Comparison of ENCODE assay signal across 2 cellular contexts in the genomic region with DNA sequence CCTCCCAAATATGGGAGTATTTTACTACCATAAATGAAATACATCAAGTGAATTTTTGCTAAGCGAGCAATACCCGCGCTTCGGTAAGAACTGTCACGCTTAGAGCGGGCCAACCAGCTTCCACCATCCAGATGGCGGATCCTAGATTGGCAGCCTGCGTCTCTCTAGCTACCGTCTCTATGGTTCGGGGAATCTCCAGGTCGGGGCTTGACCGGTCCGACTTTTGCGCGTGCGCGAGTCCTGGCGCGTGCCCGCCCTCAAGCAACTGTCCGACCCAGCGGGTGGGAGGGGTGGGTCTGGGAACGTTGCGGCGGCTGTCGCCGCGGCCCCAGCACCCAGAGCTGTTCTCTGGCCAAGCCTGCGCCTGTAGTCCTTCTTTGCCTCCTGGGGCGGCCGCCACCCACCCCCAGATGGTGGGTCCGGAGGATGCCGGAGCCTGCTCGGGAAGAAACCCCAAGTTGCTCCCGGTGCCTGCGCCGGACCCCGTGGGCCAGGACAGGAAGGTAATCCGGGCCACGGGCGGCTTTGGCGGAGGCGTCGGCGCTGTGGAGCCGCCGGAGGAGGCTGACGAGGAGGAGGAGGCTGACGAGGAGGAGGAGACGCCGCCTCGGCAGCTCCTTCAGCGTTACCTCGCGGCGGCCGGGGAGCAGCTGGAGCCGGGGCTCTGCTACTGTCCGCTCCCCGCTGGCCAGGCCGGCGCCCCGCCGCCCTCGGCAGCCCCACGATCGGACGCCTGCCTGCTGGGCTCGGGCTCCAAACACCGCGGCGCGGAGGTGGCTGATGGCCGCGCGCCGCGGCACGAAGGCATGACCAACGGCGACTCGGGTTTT.
TF ChIP-seq lines count a peak whose summit lies in the region.

A gene (plus strand): TSS at position 338 of the 830 bp plus-strand sequence. CDS start 73 bp downstream, at position 411.

TF ChIP-seq in HEK293, 187 proteins besides CTCF, POLR2A, EP300 and RAD21 (continued from another document and continues in another):
- TF ChIP-seq, protein P1, sequence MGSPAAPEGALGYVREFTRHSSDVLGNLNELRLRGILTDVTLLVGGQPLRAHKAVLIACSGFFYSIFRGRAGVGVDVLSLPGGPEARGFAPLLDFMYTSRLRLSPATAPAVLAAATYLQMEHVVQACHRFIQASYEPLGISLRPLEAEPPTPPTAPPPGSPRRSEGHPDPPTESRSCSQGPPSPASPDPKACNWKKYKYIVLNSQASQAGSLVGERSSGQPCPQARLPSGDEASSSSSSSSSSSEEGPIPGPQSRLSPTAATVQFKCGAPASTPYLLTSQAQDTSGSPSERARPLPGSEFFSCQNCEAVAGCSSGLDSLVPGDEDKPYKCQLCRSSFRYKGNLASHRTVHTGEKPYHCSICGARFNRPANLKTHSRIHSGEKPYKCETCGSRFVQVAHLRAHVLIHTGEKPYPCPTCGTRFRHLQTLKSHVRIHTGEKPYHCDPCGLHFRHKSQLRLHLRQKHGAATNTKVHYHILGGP (tag by site-specific recombination; IDR thresholded peaks at IDR 0.05): no peak
- no peak for TF ChIP-seq ZNF157 (tag by site-specific recombination; IDR thresholded peaks at IDR 0.05)
- TF ChIP-seq, protein P2, sequence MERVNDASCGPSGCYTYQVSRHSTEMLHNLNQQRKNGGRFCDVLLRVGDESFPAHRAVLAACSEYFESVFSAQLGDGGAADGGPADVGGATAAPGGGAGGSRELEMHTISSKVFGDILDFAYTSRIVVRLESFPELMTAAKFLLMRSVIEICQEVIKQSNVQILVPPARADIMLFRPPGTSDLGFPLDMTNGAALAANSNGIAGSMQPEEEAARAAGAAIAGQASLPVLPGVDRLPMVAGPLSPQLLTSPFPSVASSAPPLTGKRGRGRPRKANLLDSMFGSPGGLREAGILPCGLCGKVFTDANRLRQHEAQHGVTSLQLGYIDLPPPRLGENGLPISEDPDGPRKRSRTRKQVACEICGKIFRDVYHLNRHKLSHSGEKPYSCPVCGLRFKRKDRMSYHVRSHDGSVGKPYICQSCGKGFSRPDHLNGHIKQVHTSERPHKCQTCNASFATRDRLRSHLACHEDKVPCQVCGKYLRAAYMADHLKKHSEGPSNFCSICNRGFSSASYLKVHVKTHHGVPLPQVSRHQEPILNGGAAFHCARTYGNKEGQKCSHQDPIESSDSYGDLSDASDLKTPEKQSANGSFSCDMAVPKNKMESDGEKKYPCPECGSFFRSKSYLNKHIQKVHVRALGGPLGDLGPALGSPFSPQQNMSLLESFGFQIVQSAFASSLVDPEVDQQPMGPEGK (tag by site-specific recombination; IDR thresholded peaks at IDR 0.05): peak; percentile 95
- TF ChIP-seq ZNF777 (tag by site-specific recombination; IDR thresholded peaks at IDR 0.05; ENCODE audit: borderline replicate concordance): no peak
- no peak for TF ChIP-seq ZNF211 (tag by site-specific recombination; IDR thresholded peaks at IDR 0.05; ENCODE audit: low read depth)
- no peak for TF ChIP-seq ZNF184 (tag by site-specific recombination; IDR thresholded peaks at IDR 0.05)
- TF ChIP-seq SALL2 (tag by site-specific recombination; IDR thresholded peaks at IDR 0.05; ENCODE audit: borderline replicate concordance): no peak
- TF ChIP-seq, protein P3, sequence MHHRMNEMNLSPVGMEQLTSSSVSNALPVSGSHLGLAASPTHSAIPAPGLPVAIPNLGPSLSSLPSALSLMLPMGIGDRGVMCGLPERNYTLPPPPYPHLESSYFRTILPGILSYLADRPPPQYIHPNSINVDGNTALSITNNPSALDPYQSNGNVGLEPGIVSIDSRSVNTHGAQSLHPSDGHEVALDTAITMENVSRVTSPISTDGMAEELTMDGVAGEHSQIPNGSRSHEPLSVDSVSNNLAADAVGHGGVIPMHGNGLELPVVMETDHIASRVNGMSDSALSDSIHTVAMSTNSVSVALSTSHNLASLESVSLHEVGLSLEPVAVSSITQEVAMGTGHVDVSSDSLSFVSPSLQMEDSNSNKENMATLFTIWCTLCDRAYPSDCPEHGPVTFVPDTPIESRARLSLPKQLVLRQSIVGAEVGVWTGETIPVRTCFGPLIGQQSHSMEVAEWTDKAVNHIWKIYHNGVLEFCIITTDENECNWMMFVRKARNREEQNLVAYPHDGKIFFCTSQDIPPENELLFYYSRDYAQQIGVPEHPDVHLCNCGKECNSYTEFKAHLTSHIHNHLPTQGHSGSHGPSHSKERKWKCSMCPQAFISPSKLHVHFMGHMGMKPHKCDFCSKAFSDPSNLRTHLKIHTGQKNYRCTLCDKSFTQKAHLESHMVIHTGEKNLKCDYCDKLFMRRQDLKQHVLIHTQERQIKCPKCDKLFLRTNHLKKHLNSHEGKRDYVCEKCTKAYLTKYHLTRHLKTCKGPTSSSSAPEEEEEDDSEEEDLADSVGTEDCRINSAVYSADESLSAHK (tag by site-specific recombination; IDR thresholded peaks at IDR 0.05): no peak
- TF ChIP-seq ZBTB7A (tag by site-specific recombination; IDR thresholded peaks at IDR 0.05; ENCODE audit: low read depth): peak; percentile 75
- TF ChIP-seq ZFP37 (tag by site-specific recombination; IDR thresholded peaks at IDR 0.05): peak; percentile 93
- peak; percentile 69 for TF ChIP-seq SP3 (tag by site-specific recombination; IDR thresholded peaks at IDR 0.05)
- no peak; the same call in none of the 2 replicates for TF ChIP-seq ZNF366 (tag by site-specific recombination; conservative IDR thresholded peaks at IDR 0.05)
- TF ChIP-seq ZNF146 (tag by site-specific recombination; IDR thresholded peaks at IDR 0.05): no peak
- peak; percentile 89 for TF ChIP-seq ZEB2 (tag by site-specific recombination; IDR thresholded peaks at IDR 0.05)
- no peak for TF ChIP-seq ZNF114 (tag by site-specific recombination; IDR thresholded peaks at IDR 0.05)
- no peak for TF ChIP-seq ZBTB1 (tag by site-specific recombination; IDR thresholded peaks at IDR 0.05)
- no peak for TF ChIP-seq ZNF664 (tag by site-specific recombination; IDR thresholded peaks at IDR 0.05)
- no peak for TF ChIP-seq ZNF658 (tag by site-specific recombination; IDR thresholded peaks at IDR 0.05)
- no peak for TF ChIP-seq GFI1B (tag by site-specific recombination; IDR thresholded peaks at IDR 0.05)
- no peak for TF ChIP-seq ZNF785 (tag by site-specific recombination; IDR thresholded peaks at IDR 0.05)
- TF ChIP-seq, protein P4, sequence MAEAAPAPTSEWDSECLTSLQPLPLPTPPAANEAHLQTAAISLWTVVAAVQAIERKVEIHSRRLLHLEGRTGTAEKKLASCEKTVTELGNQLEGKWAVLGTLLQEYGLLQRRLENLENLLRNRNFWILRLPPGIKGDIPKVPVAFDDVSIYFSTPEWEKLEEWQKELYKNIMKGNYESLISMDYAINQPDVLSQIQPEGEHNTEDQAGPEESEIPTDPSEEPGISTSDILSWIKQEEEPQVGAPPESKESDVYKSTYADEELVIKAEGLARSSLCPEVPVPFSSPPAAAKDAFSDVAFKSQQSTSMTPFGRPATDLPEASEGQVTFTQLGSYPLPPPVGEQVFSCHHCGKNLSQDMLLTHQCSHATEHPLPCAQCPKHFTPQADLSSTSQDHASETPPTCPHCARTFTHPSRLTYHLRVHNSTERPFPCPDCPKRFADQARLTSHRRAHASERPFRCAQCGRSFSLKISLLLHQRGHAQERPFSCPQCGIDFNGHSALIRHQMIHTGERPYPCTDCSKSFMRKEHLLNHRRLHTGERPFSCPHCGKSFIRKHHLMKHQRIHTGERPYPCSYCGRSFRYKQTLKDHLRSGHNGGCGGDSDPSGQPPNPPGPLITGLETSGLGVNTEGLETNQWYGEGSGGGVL (tag by site-specific recombination; IDR thresholded peaks at IDR 0.05): no peak
- TF ChIP-seq ZNF792 (tag by site-specific recombination; IDR thresholded peaks at IDR 0.05): no peak; the same call in 1 of the 2 replicates
- no peak for TF ChIP-seq TRIM28 (IDR thresholded peaks at IDR 0.05; ENCODE audit: borderline replicate concordance, low read length)
- no peak for TF ChIP-seq HOXD13 (CRISPR knock-in tag; IDR thresholded peaks at IDR 0.05; ENCODE audit: borderline replicate concordance)
- TF ChIP-seq ZFP3 (tag by site-specific recombination; IDR thresholded peaks at IDR 0.05; ENCODE audit: low read depth): no peak

TF ChIP-seq in GM12878, 131 proteins besides CTCF, POLR2A, EP300 and RAD21 (continued from another document and continues in another):
- TF ChIP-seq, protein P5, sequence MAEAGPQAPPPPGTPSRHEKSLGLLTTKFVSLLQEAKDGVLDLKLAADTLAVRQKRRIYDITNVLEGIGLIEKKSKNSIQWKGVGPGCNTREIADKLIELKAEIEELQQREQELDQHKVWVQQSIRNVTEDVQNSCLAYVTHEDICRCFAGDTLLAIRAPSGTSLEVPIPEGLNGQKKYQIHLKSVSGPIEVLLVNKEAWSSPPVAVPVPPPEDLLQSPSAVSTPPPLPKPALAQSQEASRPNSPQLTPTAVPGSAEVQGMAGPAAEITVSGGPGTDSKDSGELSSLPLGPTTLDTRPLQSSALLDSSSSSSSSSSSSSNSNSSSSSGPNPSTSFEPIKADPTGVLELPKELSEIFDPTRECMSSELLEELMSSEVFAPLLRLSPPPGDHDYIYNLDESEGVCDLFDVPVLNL (IDR thresholded peaks at IDR 0.05; ENCODE audit: low read depth, low read length): no peak
- TF ChIP-seq TBL1XR1 (IDR thresholded peaks at IDR 0.05; ENCODE audit: low read depth, low read length) (no peak; the same call in 1 of the 2 replicates), HDAC6 (IDR thresholded peaks at IDR 0.05; ENCODE audit: unreplicated experiment) (peak; percentile 59), SREBF1 (IDR thresholded peaks at IDR 0.05; ENCODE audit: low read length) (no peak), MXI1 (IDR thresholded peaks at IDR 0.05; ENCODE audit: low read depth, low read length) (peak; percentile 17), BACH1 (IDR thresholded peaks at IDR 0.05; ENCODE audit: borderline replicate concordance) (0 out of 2 replicates have a peak, but pooled peaks have one; percentile 64), RUNX3 (IDR thresholded peaks at IDR 0.05; ENCODE audit: low read length) (peak; percentile 37; the same call in 1 of the 2 replicates), MYC (IDR thresholded peaks at IDR 0.05; ENCODE audit: insufficient read depth, insufficient read length, insufficient replicate concordance, low read length, severe bottlenecking) (no peak), BCL11A (IDR thresholded peaks at IDR 0.05; ENCODE audit: low read depth, low read length) (no peak), GABPA (IDR thresholded peaks at IDR 0.05; ENCODE audit: low read depth) (peak; percentile 46; the same call in 1 of the 2 replicates), CREB1 (IDR thresholded peaks at IDR 0.05; ENCODE audit: low read depth) (no peak), LARP7 (IDR thresholded peaks at IDR 0.05) (peak; percentile 83)
- TF ChIP-seq, protein P6, sequence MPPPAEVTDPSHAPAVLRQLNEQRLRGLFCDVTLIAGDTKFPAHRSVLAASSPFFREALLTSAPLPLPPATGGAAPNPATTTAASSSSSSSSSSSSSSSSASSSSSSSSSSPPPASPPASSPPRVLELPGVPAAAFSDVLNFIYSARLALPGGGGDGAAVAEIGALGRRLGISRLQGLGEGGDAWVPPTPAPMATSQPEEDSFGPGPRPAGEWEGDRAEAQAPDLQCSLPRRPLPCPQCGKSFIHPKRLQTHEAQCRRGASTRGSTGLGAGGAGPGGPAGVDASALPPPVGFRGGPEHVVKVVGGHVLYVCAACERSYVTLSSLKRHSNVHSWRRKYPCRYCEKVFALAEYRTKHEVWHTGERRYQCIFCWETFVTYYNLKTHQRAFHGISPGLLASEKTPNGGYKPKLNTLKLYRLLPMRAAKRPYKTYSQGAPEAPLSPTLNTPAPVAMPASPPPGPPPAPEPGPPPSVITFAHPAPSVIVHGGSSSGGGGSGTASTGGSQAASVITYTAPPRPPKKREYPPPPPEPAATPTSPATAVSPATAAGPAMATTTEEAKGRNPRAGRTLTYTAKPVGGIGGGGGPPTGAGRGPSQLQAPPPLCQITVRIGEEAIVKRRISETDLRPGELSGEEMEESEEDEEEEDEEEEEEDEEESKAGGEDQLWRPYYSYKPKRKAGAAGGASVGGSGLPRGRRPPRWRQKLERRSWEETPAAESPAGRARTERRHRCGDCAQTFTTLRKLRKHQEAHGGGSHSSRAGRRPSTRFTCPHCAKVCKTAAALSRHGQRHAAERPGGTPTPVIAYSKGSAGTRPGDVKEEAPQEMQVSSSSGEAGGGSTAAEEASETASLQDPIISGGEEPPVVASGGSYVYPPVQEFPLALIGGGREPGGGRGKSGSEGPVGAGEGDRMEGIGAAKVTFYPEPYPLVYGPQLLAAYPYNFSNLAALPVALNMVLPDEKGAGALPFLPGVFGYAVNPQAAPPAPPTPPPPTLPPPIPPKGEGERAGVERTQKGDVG (CRISPR knock-in tag; IDR thresholded peaks at IDR 0.05): no peak
- TF ChIP-seq, protein P7, sequence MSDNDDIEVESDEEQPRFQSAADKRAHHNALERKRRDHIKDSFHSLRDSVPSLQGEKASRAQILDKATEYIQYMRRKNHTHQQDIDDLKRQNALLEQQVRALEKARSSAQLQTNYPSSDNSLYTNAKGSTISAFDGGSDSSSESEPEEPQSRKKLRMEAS (IDR thresholded peaks at IDR 0.05; ENCODE audit: low read depth, low read length): peak; percentile 69; the same call in 1 of the 2 replicates
- TF ChIP-seq, protein P8, sequence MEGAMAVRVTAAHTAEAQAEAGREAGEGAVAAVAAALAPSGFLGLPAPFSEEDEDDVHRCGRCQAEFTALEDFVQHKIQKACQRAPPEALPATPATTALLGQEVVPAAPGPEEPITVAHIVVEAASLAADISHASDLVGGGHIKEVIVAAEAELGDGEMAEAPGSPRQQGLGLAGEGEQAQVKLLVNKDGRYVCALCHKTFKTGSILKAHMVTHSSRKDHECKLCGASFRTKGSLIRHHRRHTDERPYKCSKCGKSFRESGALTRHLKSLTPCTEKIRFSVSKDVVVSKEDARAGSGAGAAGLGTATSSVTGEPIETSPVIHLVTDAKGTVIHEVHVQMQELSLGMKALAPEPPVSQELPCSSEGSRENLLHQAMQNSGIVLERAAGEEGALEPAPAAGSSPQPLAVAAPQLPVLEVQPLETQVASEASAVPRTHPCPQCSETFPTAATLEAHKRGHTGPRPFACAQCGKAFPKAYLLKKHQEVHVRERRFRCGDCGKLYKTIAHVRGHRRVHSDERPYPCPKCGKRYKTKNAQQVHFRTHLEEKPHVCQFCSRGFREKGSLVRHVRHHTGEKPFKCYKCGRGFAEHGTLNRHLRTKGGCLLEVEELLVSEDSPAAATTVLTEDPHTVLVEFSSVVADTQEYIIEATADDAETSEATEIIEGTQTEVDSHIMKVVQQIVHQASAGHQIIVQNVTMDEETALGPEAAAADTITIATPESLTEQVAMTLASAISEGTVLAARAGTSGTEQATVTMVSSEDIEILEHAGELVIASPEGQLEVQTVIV (IDR thresholded peaks at IDR 0.05; ENCODE audit: borderline replicate concordance, partially characterized antibody): no peak
- TF ChIP-seq, protein P9, sequence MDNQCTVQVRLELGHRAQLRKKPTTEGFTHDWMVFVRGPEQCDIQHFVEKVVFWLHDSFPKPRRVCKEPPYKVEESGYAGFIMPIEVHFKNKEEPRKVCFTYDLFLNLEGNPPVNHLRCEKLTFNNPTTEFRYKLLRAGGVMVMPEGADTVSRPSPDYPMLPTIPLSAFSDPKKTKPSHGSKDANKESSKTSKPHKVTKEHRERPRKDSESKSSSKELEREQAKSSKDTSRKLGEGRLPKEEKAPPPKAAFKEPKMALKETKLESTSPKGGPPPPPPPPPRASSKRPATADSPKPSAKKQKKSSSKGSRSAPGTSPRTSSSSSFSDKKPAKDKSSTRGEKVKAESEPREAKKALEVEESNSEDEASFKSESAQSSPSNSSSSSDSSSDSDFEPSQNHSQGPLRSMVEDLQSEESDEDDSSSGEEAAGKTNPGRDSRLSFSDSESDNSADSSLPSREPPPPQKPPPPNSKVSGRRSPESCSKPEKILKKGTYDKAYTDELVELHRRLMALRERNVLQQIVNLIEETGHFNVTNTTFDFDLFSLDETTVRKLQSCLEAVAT (IDR thresholded peaks at IDR 0.05): 0 out of 2 replicates have a peak, but pooled peaks have one; percentile 78
